Comparison of ENCODE assay signal across 8 cellular contexts in the genomic region with DNA sequence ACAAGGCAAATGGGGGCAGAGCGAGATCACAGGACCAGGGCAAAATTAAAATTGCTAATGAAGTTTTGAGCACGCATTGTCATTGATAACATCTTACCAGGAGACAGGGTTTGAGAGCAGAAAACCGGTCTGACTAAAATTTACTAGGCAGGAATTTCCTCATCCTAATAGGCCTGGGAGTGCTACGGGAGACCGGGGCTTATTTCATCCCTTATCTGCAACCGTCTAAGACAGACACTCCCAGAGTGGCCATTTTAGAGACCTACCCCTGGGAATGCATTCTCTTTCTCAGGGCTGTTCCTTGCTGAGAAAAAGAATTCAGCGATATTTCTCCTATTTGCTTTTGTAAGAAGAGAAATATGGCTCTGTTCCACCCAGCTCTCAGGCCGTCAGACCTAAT. TPM values are rescaled to one million over a fixed set of nuclear protein-coding genes. Genes with fewer than 3 reads are reported as not detected.
DNase-seq lines count a peak whose midpoint lies in the region; ATAC-seq, FAIRE-seq and TF ChIP-seq lines count a peak whose summit lies in the region.
"Not testable (repeated sequence)": the region's sequence is repeated elsewhere in the genome, so short reads cannot be mapped to it uniquely, and the experiment has no call there.

No MANE protein-coding gene starts in this region.

- H3K4me3 Mint-ChIP-seq in GM23338; WTC11; central memory CD8-positive, alpha-beta T cell: not testable (repeated sequence)

- 79% methylated on average over 8 of the region's 8 CpGs for WGBS in GM12878 (ENCODE audit: insufficient coverage, insufficient replicate concordance, low lambda C conversion rate, missing lambda C conversion rate)
- 40% methylated on average over 8 of the region's 8 CpGs for whole genome bisulfite sequencing in K562 (ENCODE audit: insufficient coverage, low coverage, missing lambda C conversion rate)

- not testable (repeated sequence) for H3K27me3 Mint-ChIP-seq in GM23338 (ENCODE audit: insufficient read depth, low read depth, poor library complexity); WTC11 (ENCODE audit: low read depth); central memory CD8-positive, alpha-beta T cell

- H3K9ac ChIP-seq in GM12878 (ENCODE audit: control insufficient read depth, insufficient read depth, low read length); K562 (ENCODE audit: insufficient read depth in 1 of 2, low read depth in 2 of 2, low read length in 2 of 2): not testable (repeated sequence)

- not testable (repeated sequence) for H3K4me1 Mint-ChIP-seq in GM23338; WTC11; central memory CD8-positive, alpha-beta T cell

- not testable (repeated sequence) for H4K20me1 ChIP-seq in GM23338 (replicated peaks; ENCODE audit: insufficient read depth); OCI-LY7 (ENCODE audit: insufficient read depth, low read length); GM12878 (ENCODE audit: control insufficient read depth, insufficient read depth); K562 (replicated peaks; ENCODE audit: control insufficient read depth, insufficient read depth, low read length)

- not testable (repeated sequence) for H3F3A ChIP-seq in GM23338 (replicated peaks; ENCODE audit: low read depth)

- not testable (repeated sequence) for H3K4me2 ChIP-seq in GM23338; OCI-LY7 (ENCODE audit: low read length); GM12878 (ENCODE audit: control insufficient read depth, insufficient read depth); K562 (ENCODE audit: insufficient read depth, low read length)

- DNase-seq in GM23338 (ENCODE audit: low spot score); GM12878 (ENCODE audit: low read depth, low spot score); K562 (ENCODE audit: extremely low read depth in 1 of 4, low spot score in 3 of 4); central memory CD8-positive, alpha-beta T cell (ENCODE audit: low spot score in 2 of 2): not testable (repeated sequence)
- DNase-seq in OCI-LY7 (ENCODE audit: low spot score) (peak; percentile 11), OCI-M1 (lab: John Stamatoyannopoulos, UW) (peak; percentile 4), WTC11 (ENCODE audit: low spot score) (peak; percentile 15)

- FAIRE-seq in GM12878 (lab: Jason Lieb, UNC); K562 (lab: Jason Lieb, UNC): not testable (repeated sequence)

- not testable (repeated sequence) for H3K9me1 ChIP-seq in K562 (ENCODE audit: control insufficient read depth, insufficient read depth, low read length)

- not testable (repeated sequence) for H3K79me2 ChIP-seq in GM23338 (replicated peaks; ENCODE audit: insufficient read depth); OCI-LY7 (ENCODE audit: insufficient read depth, low read depth, low read length); GM12878 (ENCODE audit: control insufficient read depth, insufficient read depth, low read length); K562 (ENCODE audit: control insufficient read depth, insufficient read depth, low read length)

- not testable (repeated sequence) for H3K36me3 ChIP-seq in GM23338 (ENCODE audit: insufficient read depth); HEK293 (ENCODE audit: control insufficient read depth in 2 of 2, insufficient read depth in 1 of 2, low read length in 2 of 2); OCI-LY7 (ENCODE audit: insufficient read depth, low read length); GM12878 (ENCODE audit: control insufficient read depth in 2 of 2, insufficient read depth in 2 of 2, low read length in 1 of 2); K562 (ENCODE audit: control insufficient read depth, insufficient read depth, low read length)

- CTCF ChIA-PET in HEK293 (lab: Yijun Ruan, JAX): interaction anchor here (1.2 kb wide), 1 partner anchor 17 kb away, joined by 3 read pairs; no protein-coding TSS in a partner anchor
- CTCF ChIA-PET in OCI-LY7 (lab: Charles Lee; ENCODE audit: unreplicated experiment); WTC11 (lab: Charles Lee); GM12878 (lab: Yijun Ruan, JAX); K562 (lab: Yijun Ruan, JAX; ENCODE audit: low intra/inter-chr PET ratio): not testable (repeated sequence)

- peaks cover 43% of the 10 kb centered on the region for H3K9me3 Mint-ChIP-seq in GM23338
- peaks cover 67% of the 10 kb centered on the region for H3K9me3 Mint-ChIP-seq in WTC11
- not testable (repeated sequence) for H3K9me3 Mint-ChIP-seq in central memory CD8-positive, alpha-beta T cell

- not testable (repeated sequence) for H3K4me3 ChIP-seq in GM23338; HEK293 (ENCODE audit: low read depth, low read length); OCI-LY7 (ENCODE audit: low read depth, low read length, poor library complexity, severe bottlenecking); GM12878; K562

- H3K27ac ChIP-seq in GM23338 (ENCODE audit: low read depth); HEK293 (ENCODE audit: extremely low read depth, low read depth, low read length); OCI-LY7 (ENCODE audit: low read depth, low read length, poor library complexity, severe bottlenecking); GM12878 (ENCODE audit: control insufficient read depth, insufficient read depth); K562 (ENCODE audit: extremely low read depth, low read depth, low read length): not testable (repeated sequence)

- intact Hi-C loops in OCI-LY7 (cut with micrococcal nuclease; ENCODE audit: unreplicated experiment); GM12878 (cut with micrococcal nuclease; ENCODE audit: unreplicated experiment); K562 (cut with micrococcal nuclease): not testable (repeated sequence)

- BruUV-seq in OCI-LY7 (replicated peaks; lab: Mats Ljungman, UMichigan); GM12878 (replicated peaks; lab: Mats Ljungman, UMichigan); K562 (replicated peaks; lab: Mats Ljungman, UMichigan): not testable (repeated sequence)

- not testable (repeated sequence) for H3K27me3 ChIP-seq in GM23338 (ENCODE audit: insufficient read depth); GM12878 (replicated peaks in 1 of 2; ENCODE audit: control insufficient read depth in 2 of 2, insufficient read depth in 2 of 2, low read length in 1 of 2); K562 (ENCODE audit: control insufficient read depth in 2 of 2, insufficient read depth in 2 of 2, low read length in 2 of 2)

- in situ Hi-C loops in GM12878 (cut with MboI); K562 (cut with MboI): not testable (repeated sequence)

- peaks cover 37% of the 10 kb centered on the region for H3K36me3 Mint-ChIP-seq in GM23338 (ENCODE audit: low read depth)
- peaks cover 52% of the 10 kb centered on the region for H3K36me3 Mint-ChIP-seq in WTC11
- H3K36me3 Mint-ChIP-seq in central memory CD8-positive, alpha-beta T cell (ENCODE audit: insufficient read depth): not testable (repeated sequence)

- ATAC-seq in GM23338; WTC11; GM12878; K562; central memory CD8-positive, alpha-beta T cell (replicated peaks; ENCODE audit: extremely low read depth, poor library complexity, severe bottlenecking): not testable (repeated sequence)

- H3K9me2 ChIP-seq in GM23338 (ENCODE audit: insufficient read depth); OCI-LY7 (ENCODE audit: insufficient read depth, low read length): not testable (repeated sequence)

- SMC1A ChIA-PET in GM12878 (lab: Charles Lee; ENCODE audit: uncharacterized antibody, unreplicated experiment): not testable (repeated sequence)

- not testable (repeated sequence) for H3K9me3 ChIP-seq in HEK293 (ENCODE audit: control insufficient read depth, insufficient read depth, low read depth, low read length); GM12878 (replicated peaks; ENCODE audit: control insufficient read depth, insufficient read depth, low read length); K562 (replicated peaks; ENCODE audit: control insufficient read depth, insufficient read depth, low read depth, low read length)
- H3K9me3 ChIP-seq in OCI-LY7 (ENCODE audit: low read length): peaks cover 13% of the 10 kb centered on the region

- not testable (repeated sequence) for H3K27ac Mint-ChIP-seq in GM23338, WTC11
- peak overlapping the region; percentile 51 for H3K27ac Mint-ChIP-seq in central memory CD8-positive, alpha-beta T cell (ENCODE audit: low read depth)

- not testable (repeated sequence) for TF ChIP-seq EP300 in GM12878 (IDR thresholded peaks at IDR 0.05; ENCODE audit: borderline replicate concordance in 1 of 2, control insufficient read depth in 1 of 2, low read depth in 2 of 2, low read length in 2 of 2); K562 (IDR thresholded peaks at IDR 0.05; ENCODE audit: low read length)

- RAD21 ChIA-PET in GM12878 (lab: Charles Lee; ENCODE audit: unreplicated experiment): not testable (repeated sequence)

- TF ChIP-seq CTCF in GM23338 (conservative IDR thresholded peaks at IDR 0.05; ENCODE audit: low read depth in 2 of 2); HEK293 (tag by site-specific recombination; IDR thresholded peaks at IDR 0.05); OCI-LY7 (conservative IDR thresholded peaks at IDR 0.05; ENCODE audit: low read length); WTC11 (IDR thresholded peaks at IDR 0.05); GM12878 (IDR thresholded peaks at IDR 0.05 in 2 of 3, conservative IDR thresholded peaks at IDR 0.05 in 1 of 3; ENCODE audit: control insufficient read depth in 2 of 3, extremely low read depth in 1 of 3, insufficient read depth in 1 of 3, low read depth in 3 of 3, low read length in 3 of 3); K562 (IDR thresholded peaks at IDR 0.05 in 2 of 3, conservative IDR thresholded peaks at IDR 0.05 in 1 of 3; ENCODE audit: insufficient read depth in 2 of 3, low read depth in 1 of 3, low read length in 3 of 3): not testable (repeated sequence)

- H2AFZ ChIP-seq in GM23338; OCI-LY7 (ENCODE audit: low read length); GM12878 (ENCODE audit: control insufficient read depth, low read depth, low read length); K562 (ENCODE audit: low read depth, low read length): not testable (repeated sequence)

- not testable (repeated sequence) for TF ChIP-seq POLR2A in GM12878 (IDR thresholded peaks at IDR 0.05; ENCODE audit: low read depth, low read length); K562 (conservative IDR thresholded peaks at IDR 0.05)

- POLR2A ChIA-PET in HEK293 (lab: Yijun Ruan, JAX); WTC11 (lab: Charles Lee); GM12878 (lab: Charles Lee); K562 (lab: Yijun Ruan, JAX): not testable (repeated sequence)
- POLR2A ChIA-PET in OCI-LY7 (lab: Charles Lee): interaction anchor here (0.6 kb wide), 1 partner anchor 1260 kb away, joined by 3 read pairs; no protein-coding TSS in a partner anchor

- not testable (repeated sequence) for TF ChIP-seq RAD21 in GM12878 (IDR thresholded peaks at IDR 0.05; ENCODE audit: insufficient read depth, low read depth, low read length); K562 (CRISPR knock-in tag; conservative IDR thresholded peaks at IDR 0.05 in 1 of 2, IDR thresholded peaks at IDR 0.05 in 1 of 2)

- H3K4me1 ChIP-seq in GM23338 (ENCODE audit: insufficient read depth); HEK293 (ENCODE audit: control insufficient read depth, insufficient read depth, low read length); OCI-LY7 (ENCODE audit: insufficient read depth, low read length, poor library complexity, severe bottlenecking); GM12878 (ENCODE audit: control insufficient read depth, insufficient read depth, low read length); K562 (replicated peaks in 1 of 2; ENCODE audit: control insufficient read depth in 2 of 2, insufficient read depth in 2 of 2, low read length in 2 of 2): not testable (repeated sequence)

RNA-seq across cellular contexts. Expression of gene KBTBD7, which starts 18.8 kb away (rescaled TPM):
- 19.1 and 20.2 TPM in 2 replicates for total RNA-seq in GM23338 (2014; rRNA removed; shearing (Covaris generic))
- 11.6 and 12.2 TPM in 2 replicates for polyA plus RNA-seq in GM23338 (2016; fragmentation: Nextera tagmentation; extraction: Ambion mirVana)
- 4.8 and 6.5 TPM in 2 replicates for total RNA-seq in OCI-LY7 (2014; rRNA removed; shearing (Covaris generic))
- 3.1 TPM in 2 replicates for total RNA-seq in OCI-LY7 (2022)
- total RNA-seq in WTC11 (2021): 15.7 to 18.9 TPM (median 18.6 TPM) in 3 replicates
- total RNA-seq in GM12878 (2013; cell fraction: nucleolus; rRNA removed): 8.0 and 9.6 TPM in 2 replicates
- 5.1 and 5.5 TPM in 2 replicates for total RNA-seq in GM12878 (2014; rRNA removed)
- 3.6 and 4.1 TPM in 2 replicates for total RNA-seq in GM12878 (2014; rRNA removed; fragmentation: Illumina TruSeq; extraction: Trizol)
- total RNA-seq in GM12878 (2021): 4.6 and 5.1 TPM in 2 replicates
- polyA plus RNA-seq in GM12878 (2011; ENCODE audit: low read depth): 1.7 TPM
- 5.6 and 6.2 TPM in 2 replicates for polyA plus RNA-seq in GM12878 (2011; rRNA removed)
- polyA plus RNA-seq in GM12878 (2011; cell fraction: cytosol; rRNA removed): 4.2 and 4.6 TPM in 2 replicates
- polyA plus RNA-seq in GM12878 (2011; cell fraction: nucleus; rRNA removed): 4.3 and 4.4 TPM in 2 replicates
- 2.5 and 3.7 TPM in 2 replicates for polyA plus RNA-seq in GM12878 (2012)
- polyA plus RNA-seq in GM12878 (2014; fragmentation: Illumina TruSeq; extraction: Trizol): 3.4 and 4.2 TPM in 2 replicates
- polyA plus RNA-seq in GM12878 (2014; fragmentation: Nextera tagmentation; extraction: Ambion mirVana): 1 to 10 TPM; 1.8 to 2.8 TPM
- 2.8 and 3.0 TPM in 2 replicates for polyA plus RNA-seq in GM12878 (2014; rRNA removed)
- polyA plus RNA-seq in GM12878 (2016; fragmentation: Nextera tagmentation; extraction: Ambion mirVana): 1 to 10 TPM; 4.9 to 6.0 TPM
- polyA minus RNA-seq in GM12878 (2011; rRNA and poly(A)+ RNA removed): 13.7 and 13.8 TPM in 2 replicates
- 3.6 and 4.4 TPM in 2 replicates for polyA minus RNA-seq in GM12878 (2011; cell fraction: cytosol; rRNA and poly(A)+ RNA removed)
- 10.2 and 14.4 TPM in 2 replicates for polyA minus RNA-seq in GM12878 (2011; cell fraction: nucleus; rRNA and poly(A)+ RNA removed)
- 4.3 and 4.7 TPM in 2 replicates for total RNA-seq in K562 (2011; cell fraction: chromatin; rRNA removed; ENCODE audit: low replicate concordance)
- total RNA-seq in K562 (2011; cell fraction: nucleolus; rRNA removed): 5.2 and 6.4 TPM in 2 replicates
- total RNA-seq in K562 (2011; cell fraction: nucleoplasm; rRNA removed): 3.7 and 4.8 TPM in 2 replicates
- 2.3 and 3.7 TPM in 2 replicates for total RNA-seq in K562 (2014; rRNA removed)
- total RNA-seq in K562 (2014; rRNA removed; fragmentation: Illumina TruSeq; extraction: Trizol): 3.5 and 3.6 TPM in 2 replicates
- total RNA-seq in K562 (2015; rRNA removed; fragmentation: Illumina TruSeq; extraction: Trizol): 3.9 and 4.1 TPM in 2 replicates
- 4.4 and 4.5 TPM in 2 replicates for total RNA-seq in K562 (2021)
- polyA plus RNA-seq in K562 (2011; rRNA removed): 3.6 and 3.9 TPM in 2 replicates
- 3.9 and 4.1 TPM in 2 replicates for polyA plus RNA-seq in K562 (2011; cell fraction: cytosol; rRNA removed)
- 2.3 and 2.8 TPM in 2 replicates for polyA plus RNA-seq in K562 (2011; cell fraction: nucleus; rRNA removed)
- polyA plus RNA-seq in K562 (2012): 3.0 and 3.5 TPM in 2 replicates
- polyA plus RNA-seq in K562 (2014; fragmentation: Illumina TruSeq; extraction: Trizol): 2.9 and 3.3 TPM in 2 replicates
- polyA plus RNA-seq in K562 (2014; fragmentation: Nextera tagmentation; extraction: Ambion mirVana): 1 to 10 TPM; 1.8 to 2.3 TPM
- polyA plus RNA-seq in K562 (2014; rRNA removed): 2.5 TPM in 2 replicates
- 9.9 and 10.9 TPM in 2 replicates for polyA minus RNA-seq in K562 (2011; rRNA and poly(A)+ RNA removed)
- 4.7 and 6.4 TPM in 2 replicates for polyA minus RNA-seq in K562 (2011; cell fraction: cytosol; rRNA and poly(A)+ RNA removed)
- 5.5 and 11.1 TPM in 2 replicates for polyA minus RNA-seq in K562 (2011; cell fraction: nucleus; rRNA and poly(A)+ RNA removed)

RNA-seq across cellular contexts. Expression of gene KBTBD6, which starts 43.0 kb away (rescaled TPM):
- total RNA-seq in GM23338 (2014; rRNA removed; shearing (Covaris generic)): 12.5 and 13.5 TPM in 2 replicates
- polyA plus RNA-seq in GM23338 (2016; fragmentation: Nextera tagmentation; extraction: Ambion mirVana): 4.9 and 5.7 TPM in 2 replicates
- 11.1 and 11.6 TPM in 2 replicates for total RNA-seq in OCI-LY7 (2014; rRNA removed; shearing (Covaris generic))
- 7.8 and 8.3 TPM in 2 replicates for total RNA-seq in OCI-LY7 (2022)
- 9.2 to 10.3 TPM (median 10.2 TPM) in 3 replicates for total RNA-seq in WTC11 (2021)
- total RNA-seq in GM12878 (2013; cell fraction: nucleolus; rRNA removed): 5.6 and 6.7 TPM in 2 replicates
- total RNA-seq in GM12878 (2014; rRNA removed): 4.9 and 5.3 TPM in 2 replicates
- 4.1 and 4.6 TPM in 2 replicates for total RNA-seq in GM12878 (2014; rRNA removed; fragmentation: Illumina TruSeq; extraction: Trizol)
- total RNA-seq in GM12878 (2021): 4.9 and 5.0 TPM in 2 replicates
- 1.3 TPM for polyA plus RNA-seq in GM12878 (2011; ENCODE audit: low read depth)
- polyA plus RNA-seq in GM12878 (2011; rRNA removed): 3.6 and 3.7 TPM in 2 replicates
- polyA plus RNA-seq in GM12878 (2011; cell fraction: cytosol; rRNA removed): 3.4 and 3.5 TPM in 2 replicates
- 2.0 and 2.5 TPM in 2 replicates for polyA plus RNA-seq in GM12878 (2011; cell fraction: nucleus; rRNA removed)
- polyA plus RNA-seq in GM12878 (2012): 1.5 and 2.7 TPM in 2 replicates
- 3.6 and 4.5 TPM in 2 replicates for polyA plus RNA-seq in GM12878 (2014; fragmentation: Illumina TruSeq; extraction: Trizol)
- 1 to 10 TPM; 1.9 to 2.4 TPM for polyA plus RNA-seq in GM12878 (2014; fragmentation: Nextera tagmentation; extraction: Ambion mirVana)
- 3.1 and 3.2 TPM in 2 replicates for polyA plus RNA-seq in GM12878 (2014; rRNA removed)
- 1 to 10 TPM; 3.9 to 5.3 TPM for polyA plus RNA-seq in GM12878 (2016; fragmentation: Nextera tagmentation; extraction: Ambion mirVana)
- polyA minus RNA-seq in GM12878 (2011; rRNA and poly(A)+ RNA removed): 9.2 and 9.3 TPM in 2 replicates
- 2.4 and 3.0 TPM in 2 replicates for polyA minus RNA-seq in GM12878 (2011; cell fraction: cytosol; rRNA and poly(A)+ RNA removed)
- polyA minus RNA-seq in GM12878 (2011; cell fraction: nucleus; rRNA and poly(A)+ RNA removed): 4.0 and 6.3 TPM in 2 replicates
- 4.5 and 6.3 TPM in 2 replicates for total RNA-seq in K562 (2011; cell fraction: chromatin; rRNA removed; ENCODE audit: low replicate concordance)
- total RNA-seq in K562 (2011; cell fraction: nucleolus; rRNA removed): 5.0 and 5.9 TPM in 2 replicates
- 3.9 and 5.2 TPM in 2 replicates for total RNA-seq in K562 (2011; cell fraction: nucleoplasm; rRNA removed)
- total RNA-seq in K562 (2014; rRNA removed): 3.3 and 4.3 TPM in 2 replicates
- 3.9 TPM in 2 replicates for total RNA-seq in K562 (2014; rRNA removed; fragmentation: Illumina TruSeq; extraction: Trizol)
- 4.6 and 4.9 TPM in 2 replicates for total RNA-seq in K562 (2015; rRNA removed; fragmentation: Illumina TruSeq; extraction: Trizol)
- 3.8 and 4.9 TPM in 2 replicates for total RNA-seq in K562 (2021)
- 2.6 and 3.4 TPM in 2 replicates for polyA plus RNA-seq in K562 (2011; rRNA removed)
- polyA plus RNA-seq in K562 (2011; cell fraction: cytosol; rRNA removed): 2.6 and 3.2 TPM in 2 replicates
- 1.1 and 1.2 TPM in 2 replicates for polyA plus RNA-seq in K562 (2011; cell fraction: nucleus; rRNA removed)
- 2.6 and 3.2 TPM in 2 replicates for polyA plus RNA-seq in K562 (2012)
- 2.8 and 3.2 TPM in 2 replicates for polyA plus RNA-seq in K562 (2014; fragmentation: Illumina TruSeq; extraction: Trizol)
- polyA plus RNA-seq in K562 (2014; fragmentation: Nextera tagmentation; extraction: Ambion mirVana): 1 to 10 TPM; 2.1 to 2.8 TPM
- 1.9 and 2.5 TPM in 2 replicates for polyA plus RNA-seq in K562 (2014; rRNA removed)
- polyA minus RNA-seq in K562 (2011; rRNA and poly(A)+ RNA removed): 7.6 and 7.7 TPM in 2 replicates
- polyA minus RNA-seq in K562 (2011; cell fraction: cytosol; rRNA and poly(A)+ RNA removed): 3.6 and 3.8 TPM in 2 replicates
- 2.3 and 4.3 TPM in 2 replicates for polyA minus RNA-seq in K562 (2011; cell fraction: nucleus; rRNA and poly(A)+ RNA removed)
